11 cellular contexts compared by ENCODE assay signal in genomic region chr1:93750946-93751345, GRCh38.
DNase-seq lines count a peak whose midpoint lies in the region; ATAC-seq and TF ChIP-seq lines count a peak whose summit lies in the region.
"Had no signal": no experiment of that assay in that cellular context is flagged by ENCODE, and none has a peak within 500 bp of the region (broad histone marks: within the 10 kb centered on the region; RNA-seq: fewer than 3 reads in every experiment).

No MANE protein-coding gene starts in this region.

- H3K27me3 ChIP-seq in H7 (ENCODE audit: control insufficient read depth, insufficient read depth, low read length): no peaks in the 10 kb centered on the region
- no peaks in the 10 kb centered on the region for H3K27me3 ChIP-seq in PC-9 (ENCODE audit: insufficient read depth, low read depth)
- H3K27me3 ChIP-seq in muscle layer of colon (ENCODE audit: control insufficient read depth in 1 of 2, insufficient read depth in 2 of 2, low read length in 2 of 2): no peaks in the 10 kb centered on the region

- H3K27ac ChIP-seq in PC-9 (peak overlapping the region; percentile 49), muscle layer of colon (ENCODE audit: low read depth, low read length) (peak overlapping the region; percentile 3), substantia nigra (ENCODE audit: low read depth, low read length, poor library complexity, severe bottlenecking) (no peak overlapping the region)

- no peak overlapping the region for H3K27ac Mint-ChIP-seq in mesothelial cell of epicardium
- H3K27ac Mint-ChIP-seq: CD4-positive, CD25-positive, alpha-beta regulatory T cell had no signal

- POLR2A ChIA-PET in PC-9 (lab: Charles Lee; ENCODE audit: unreplicated experiment): no interaction called here

- no peak overlapping the region for H3K9ac ChIP-seq in muscle layer of colon (ENCODE audit: low read length)

- H3K9me3 ChIP-seq in PC-9 (ENCODE audit: insufficient read depth, low read depth) (peaks cover 37% of the 10 kb centered on the region), muscle layer of colon (ENCODE audit: low read length) (no peaks in the 10 kb centered on the region)

- peaks cover 10% of the 10 kb centered on the region for H3K9me3 Mint-ChIP-seq in mesothelial cell of epicardium

- H3K4me3 ChIP-seq in H7 (ENCODE audit: insufficient read depth, low read depth, low read length): no peak overlapping the region
- H3K4me3 ChIP-seq in PC-9: no peak overlapping the region
- H3K4me3 ChIP-seq in muscle layer of colon (ENCODE audit: low read depth in 1 of 2, low read length in 2 of 2): no peak overlapping the region

- H3K4me1 Mint-ChIP-seq in mesothelial cell of epicardium: peaks cover 6% of the 10 kb centered on the region

- DNase-seq in Daoy (ENCODE audit: low read depth) (peak; percentile 39), H7 (peak; percentile 30), PC-9 (no peak), substantia nigra (lab: John Stamatoyannopoulos, UW) (no peak), NCI-H1105 treated with DMSO at 0.1 percent for 48 hours (lab: John Stamatoyannopoulos, UW) (no peak), mesothelial cell of epicardium (ENCODE audit: low spot score in 2 of 2, unreplicated experiment in 2 of 2) (no peak)
- DNase-seq: amniotic stem cell; CD4-positive, CD25-positive, alpha-beta regulatory T cell; hippocampal formation had no signal

- intact Hi-C loops in PC-9 (cut with micrococcal nuclease; ENCODE audit: unreplicated experiment): no loop called here

- H3K4me1 ChIP-seq in PC-9 (replicated peaks; ENCODE audit: insufficient read depth): peaks cover 64% of the 10 kb centered on the region
- peaks cover 30% of the 10 kb centered on the region for H3K4me1 ChIP-seq in muscle layer of colon (ENCODE audit: insufficient read depth, low read length)

- no peaks in the 10 kb centered on the region for H3K36me3 Mint-ChIP-seq in mesothelial cell of epicardium
- H3K36me3 Mint-ChIP-seq: CD4-positive, CD25-positive, alpha-beta regulatory T cell had no signal

- BruUV-seq in PC-9 (replicated peaks; lab: Mats Ljungman, UMichigan): no TSS peak

- TF ChIP-seq CTCF in PC-9 (conservative IDR thresholded peaks at IDR 0.05) (no peak), mesothelial cell of epicardium (IDR thresholded peaks at IDR 0.05; ENCODE audit: unreplicated experiment) (no peak)

- H3K4me3 Mint-ChIP-seq in mesothelial cell of epicardium: no peak overlapping the region
- H3K4me3 Mint-ChIP-seq: CD4-positive, CD25-positive, alpha-beta regulatory T cell had no signal

- H3K4me2 ChIP-seq in PC-9: no peak overlapping the region

- no peak overlapping the region for H2AFZ ChIP-seq in PC-9

- H3K27me3 Mint-ChIP-seq in mesothelial cell of epicardium (ENCODE audit: low read depth): peaks cover 15% of the 10 kb centered on the region

- ATAC-seq in HG03457 (IDR thresholded peaks at IDR 0.05; ENCODE audit: unreplicated experiment): no peak

- H3K36me3 ChIP-seq in H7 (replicated peaks; ENCODE audit: control insufficient read depth, insufficient read depth, low read length) (no peaks in the 10 kb centered on the region), PC-9 (ENCODE audit: low read depth) (peaks cover 74% of the 10 kb centered on the region), muscle layer of colon (ENCODE audit: insufficient read depth, low read length) (no peaks in the 10 kb centered on the region)

- CTCF ChIA-PET in PC-9 (lab: Charles Lee): no interaction called here

- no peaks in the 10 kb centered on the region for H4K20me1 ChIP-seq in PC-9 (ENCODE audit: insufficient read depth)

- H3F3A ChIP-seq in PC-9 (ENCODE audit: insufficient read depth, low read depth): peaks cover 97% of the 10 kb centered on the region

- H3K79me2 ChIP-seq in PC-9 (ENCODE audit: low read depth): peaks cover 63% of the 10 kb centered on the region

- H3K9me2 ChIP-seq in PC-9 (ENCODE audit: insufficient read depth): no peaks in the 10 kb centered on the region

Comparison
In these comparisons a context has a peak if more than half of its experiments do, and no peak if none do; other contexts are left out.
1. DNase-seq: peak in Daoy (single experiment) and H7 (single experiment); none in PC-9 (0 of 2), substantia nigra (0 of 49), NCI-H1105 treated with DMSO at 0.1 percent for 48 hours (single experiment) and mesothelial cell of epicardium (0 of 2).